In the genomic region with DNA sequence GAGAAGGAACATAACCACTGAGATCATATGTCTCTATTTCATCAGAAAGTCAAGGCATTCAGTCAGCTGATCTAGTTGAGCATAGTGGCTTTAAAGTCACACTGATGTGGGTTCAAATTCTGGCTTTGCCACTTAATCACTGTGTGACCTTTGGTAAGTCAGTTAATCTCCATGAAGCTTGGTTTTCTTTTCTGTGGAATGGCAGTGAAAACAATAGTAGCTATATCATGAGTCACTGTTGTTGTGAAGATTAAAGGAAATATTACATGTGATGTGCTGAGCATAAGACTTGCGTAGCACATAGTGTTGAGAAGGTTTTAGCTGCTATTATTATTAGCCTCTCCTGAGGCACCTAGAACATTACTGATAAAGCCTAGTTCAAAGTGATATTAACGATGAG, we compare ENCODE assay signal across 23 cellular contexts.
DNase-seq lines count a peak whose midpoint lies in the region; ATAC-seq, FAIRE-seq and TF ChIP-seq lines count a peak whose summit lies in the region.
"Had no signal": no experiment of that assay in that cellular context is flagged by ENCODE, and none has a peak within 500 bp of the region (broad histone marks: within the 10 kb centered on the region; RNA-seq: fewer than 3 reads in every experiment).

No MANE protein-coding gene starts in this region.

- no peaks in the 10 kb centered on the region for H4K20me1 ChIP-seq in endothelial cell of umbilical vein (replicated peaks; ENCODE audit: control insufficient read depth, extremely low read depth, insufficient read depth, low read length)
- H4K20me1 ChIP-seq: BLaER1 had no signal

- CTCF ChIA-PET in A549 (lab: Yijun Ruan, JAX) (no interaction called here), endothelial cell of umbilical vein (lab: Charles Lee) (no interaction called here)

- H3K4me3 Mint-ChIP-seq in activated T-helper 2 cell treated with anti-CD3 and anti-CD28 coated beads, Interferon-gamma antibody, Interleukin-2, Interleukin-4, amounts not matched to agents 10 μg/mL and 5 μg/mL and 100 μg/mL, durations not matched to agents 14 hours and 24 hours and 36 hours (ENCODE audit: low read depth): no peak overlapping the region
- H3K4me3 Mint-ChIP-seq: B cell; CD4-positive, CD25-positive, alpha-beta regulatory T cell; CD8-positive, alpha-beta T cell had no signal

- TF ChIP-seq EP300 in A549 (IDR thresholded peaks at IDR 0.05): no peak

- no peak for ATAC-seq in A549
- ATAC-seq in HG02981 (IDR thresholded peaks at IDR 0.05; ENCODE audit: unreplicated experiment): no peak
- no peak for ATAC-seq in HG02588 (IDR thresholded peaks at IDR 0.05; ENCODE audit: unreplicated experiment)
- ATAC-seq: CD8-positive, alpha-beta T cell; GM12878 had no signal

- POLR2A ChIA-PET in A549 (lab: Yijun Ruan, JAX): no interaction called here
- POLR2A ChIA-PET in endothelial cell of umbilical vein (lab: Charles Lee): no interaction called here

- H3K4me1 Mint-ChIP-seq in activated T-helper 2 cell treated with anti-CD3 and anti-CD28 coated beads, Interferon-gamma antibody, Interleukin-2, Interleukin-4, amounts not matched to agents 10 μg/mL and 5 μg/mL and 100 μg/mL, durations not matched to agents 14 hours and 24 hours and 36 hours (ENCODE audit: low read depth): peaks cover 12% of the 10 kb centered on the region
- H3K4me1 Mint-ChIP-seq: B cell had no signal

- no peak for TF ChIP-seq RAD21 in A549 (conservative IDR thresholded peaks at IDR 0.05 in 1 of 2, IDR thresholded peaks at IDR 0.05 in 1 of 2)

- TF ChIP-seq POLR2A in A549 (IDR thresholded peaks at IDR 0.05; ENCODE audit: low read length): no peak
- no peak for TF ChIP-seq POLR2A in GM12891 (IDR thresholded peaks at IDR 0.05; ENCODE audit: low read depth, low read length)
- no peak for TF ChIP-seq POLR2A in endothelial cell of umbilical vein (IDR thresholded peaks at IDR 0.05; ENCODE audit: low read depth, low read length)

- H3K9me3 Mint-ChIP-seq in activated T-helper 2 cell treated with anti-CD3 and anti-CD28 coated beads, Interferon-gamma antibody, Interleukin-2, Interleukin-4, amounts not matched to agents 10 μg/mL and 5 μg/mL and 100 μg/mL, durations not matched to agents 14 hours and 24 hours and 36 hours: no peaks in the 10 kb centered on the region
- H3K9me3 Mint-ChIP-seq: CD8-positive, alpha-beta T cell had no signal

- no peak overlapping the region for H2AFZ ChIP-seq in endothelial cell of umbilical vein (ENCODE audit: low read depth, low read length)
- H2AFZ ChIP-seq: GM23248 had no signal

- H3K27ac Mint-ChIP-seq in activated T-helper 2 cell treated with anti-CD3 and anti-CD28 coated beads, Interferon-gamma antibody, Interleukin-2, Interleukin-4, amounts not matched to agents 10 μg/mL and 5 μg/mL and 100 μg/mL, durations not matched to agents 14 hours and 24 hours and 36 hours: peak overlapping the region; percentile 12
- H3K27ac Mint-ChIP-seq: B cell; CD4-positive, CD25-positive, alpha-beta regulatory T cell had no signal

- no peak for TF ChIP-seq CTCF in A549 (IDR thresholded peaks at IDR 0.05)
- TF ChIP-seq CTCF in endothelial cell of umbilical vein (IDR thresholded peaks at IDR 0.05; ENCODE audit: extremely low read depth in 1 of 2, insufficient read depth in 1 of 2, low read depth in 1 of 2, low read length in 2 of 2): no peak

- no peaks in the 10 kb centered on the region for H3K9me1 ChIP-seq in endothelial cell of umbilical vein (replicated peaks; ENCODE audit: control insufficient read depth, extremely low read depth, insufficient read depth, low read length)

- intact Hi-C loops in activated T-helper 2 cell treated with anti-CD3 and anti-CD28 coated beads, Interferon-gamma antibody, Interleukin-2, Interleukin-4, amounts not matched to agents 10 μg/mL and 5 μg/mL and 100 μg/mL, durations not matched to agents 14 hours and 24 hours and 36 hours (cut with micrococcal nuclease): loop anchor here (10.0 kb wide), 1 partner anchor 61 kb away; no protein-coding TSS in a partner anchor
- intact Hi-C loops in endothelial cell of umbilical vein (cut with micrococcal nuclease): no loop called here

- no peak overlapping the region for H3K27ac ChIP-seq in A549
- H3K27ac ChIP-seq in endothelial cell of umbilical vein (ENCODE audit: insufficient read depth, low read depth, low read length): no peak overlapping the region
- H3K27ac ChIP-seq: BLaER1, C4-2B, GM23248 had no signal

- no peak overlapping the region for H3K4me2 ChIP-seq in A549
- no peak overlapping the region for H3K4me2 ChIP-seq in endothelial cell of umbilical vein (ENCODE audit: insufficient read depth, low read length)
- H3K4me2 ChIP-seq: BLaER1 had no signal

- dilution Hi-C loops in endothelial cell of umbilical vein (cut with MboI; ENCODE audit: extremely low pct_ligation_motif_present, low sequenced_read_pairs): no loop called here

- H3K4me1 ChIP-seq in A549: no peaks in the 10 kb centered on the region
- H3K4me1 ChIP-seq in endothelial cell of umbilical vein (ENCODE audit: control insufficient read depth, extremely low read depth, insufficient read depth, low read length): peaks cover 3% of the 10 kb centered on the region
- H3K4me1 ChIP-seq: Caco-2 had no signal

- DNase-seq in A549 (ENCODE audit: low read depth in 1 of 2, low spot score in 1 of 2) (no peak), GM12891 (ENCODE audit: insufficient read length, low spot score) (no peak), endothelial cell of umbilical vein (ENCODE audit: low read depth, low spot score) (peak; percentile 51)
- DNase-seq in activated T-helper 2 cell treated with anti-CD3 and anti-CD28 coated beads, Interferon-gamma antibody, Interleukin-2, Interleukin-4, amounts not matched to agents 10 μg/mL and 5 μg/mL and 100 μg/mL, durations not matched to agents 14 hours and 24 hours and 36 hours (ENCODE audit: low spot score): no peak
- no peak for DNase-seq in activated CD8-positive, alpha-beta memory T cell treated with anti-CD3 and anti-CD28 coated beads, Interleukin-2, amount 50 U/mL, for 4 hours
- DNase-seq: Caco-2; CD4-positive, CD25-positive, alpha-beta regulatory T cell; CD8-positive, alpha-beta T cell; DMS 273 treated with DMSO at 0.1 percent for 48 hours; DMS79; EL; GDM1; GM23248; H7; HCEC 1CT had no signal

- H3K9me3 ChIP-seq in A549 (no peaks in the 10 kb centered on the region), endothelial cell of umbilical vein (replicated peaks; ENCODE audit: control insufficient read depth, insufficient read depth, low read length) (no peaks in the 10 kb centered on the region)
- H3K9me3 ChIP-seq: Caco-2 had no signal

- no peaks in the 10 kb centered on the region for H3K36me3 Mint-ChIP-seq in activated T-helper 2 cell treated with anti-CD3 and anti-CD28 coated beads, Interferon-gamma antibody, Interleukin-2, Interleukin-4, amounts not matched to agents 10 μg/mL and 5 μg/mL and 100 μg/mL, durations not matched to agents 14 hours and 24 hours and 36 hours (ENCODE audit: low read depth)
- H3K36me3 Mint-ChIP-seq: CD4-positive, CD25-positive, alpha-beta regulatory T cell; CD8-positive, alpha-beta T cell had no signal

- H3K27me3 Mint-ChIP-seq in activated T-helper 2 cell treated with anti-CD3 and anti-CD28 coated beads, Interferon-gamma antibody, Interleukin-2, Interleukin-4, amounts not matched to agents 10 μg/mL and 5 μg/mL and 100 μg/mL, durations not matched to agents 14 hours and 24 hours and 36 hours (ENCODE audit: low read depth): no peaks in the 10 kb centered on the region
- H3K27me3 Mint-ChIP-seq: B cell had no signal

- H3K27me3 ChIP-seq in endothelial cell of umbilical vein (ENCODE audit: control insufficient read depth in 2 of 2, insufficient read depth in 2 of 2, low read length in 2 of 2): no peaks in the 10 kb centered on the region
- H3K27me3 ChIP-seq: BLaER1 had no signal

- no peaks in the 10 kb centered on the region for H3K36me3 ChIP-seq in endothelial cell of umbilical vein (ENCODE audit: control insufficient read depth in 2 of 2, extremely low read depth in 1 of 2, insufficient read depth in 2 of 2, low read length in 2 of 2)
- H3K36me3 ChIP-seq: BLaER1 had no signal

- FAIRE-seq in A549 (lab: Jason Lieb, UNC): peak; percentile 77
- FAIRE-seq in GM12891 (lab: Jason Lieb, UNC): peak; percentile 33
- peak; percentile 70 for FAIRE-seq in endothelial cell of umbilical vein (lab: Jason Lieb, UNC)
- FAIRE-seq: D721Med, GM12878, H1 had no signal

- H3K79me2 ChIP-seq in endothelial cell of umbilical vein (ENCODE audit: control insufficient read depth, insufficient read depth, low read length): no peaks in the 10 kb centered on the region

- no peak overlapping the region for H3K9ac ChIP-seq in endothelial cell of umbilical vein (replicated peaks; ENCODE audit: extremely low read depth, insufficient read depth, low read length)
- H3K9ac ChIP-seq: BLaER1, GM23248 had no signal

- no peak overlapping the region for H3K4me3 ChIP-seq in A549
- no peak overlapping the region for H3K4me3 ChIP-seq in endothelial cell of umbilical vein (replicated peaks in 1 of 3; ENCODE audit: insufficient read depth in 1 of 3, low read depth in 1 of 3, low read length in 3 of 3)
- H3K4me3 ChIP-seq: BLaER1, GM12878, GM23248 had no signal

- BruUV-seq in endothelial cell of umbilical vein (replicated peaks; lab: Mats Ljungman, UMichigan): no TSS peak

- 6% methylated on average over 2 of the region's 2 CpGs for WGBS in A549 (ENCODE audit: missing lambda C conversion rate)

TF ChIP-seq in A549, 52 proteins besides CTCF, POLR2A, EP300 and RAD21:
- TF ChIP-seq RNF2 (IDR thresholded peaks at IDR 0.05; ENCODE audit: borderline replicate concordance, low read depth) (no peak), NR3C1 (IDR thresholded peaks at IDR 0.05) (no peak), MYC (IDR thresholded peaks at IDR 0.05; ENCODE audit: borderline replicate concordance, low read length) (no peak)

TF ChIP-seq in GM12891, 5 proteins besides CTCF, POLR2A, EP300 and RAD21:
- TF ChIP-seq SPI1 (IDR thresholded peaks at IDR 0.05; ENCODE audit: low read depth, low read length): no peak
- no peak for TF ChIP-seq POLR2AphosphoS5 (IDR thresholded peaks at IDR 0.05; ENCODE audit: low read depth, low read length)
- TF ChIP-seq POU2F2 (IDR thresholded peaks at IDR 0.05; ENCODE audit: low read depth, low read length): no peak
- no peak for TF ChIP-seq TAF1 (IDR thresholded peaks at IDR 0.05; ENCODE audit: low read depth, low read length)
- TF ChIP-seq PAX5 (IDR thresholded peaks at IDR 0.05; ENCODE audit: insufficient read depth, low read length, severe bottlenecking): no peak

TF ChIP-seq in endothelial cell of umbilical vein, 7 proteins besides CTCF, POLR2A, EP300 and RAD21:
- TF ChIP-seq POLR2AphosphoS5 (IDR thresholded peaks at IDR 0.05; ENCODE audit: insufficient read depth, low read depth, low read length) (no peak), JUN (IDR thresholded peaks at IDR 0.05; ENCODE audit: borderline replicate concordance, insufficient read depth, insufficient read length, low read depth) (peak; percentile 12), FOS (IDR thresholded peaks at IDR 0.05; ENCODE audit: borderline replicate concordance, insufficient read depth, low read length) (no peak)
